ENCODE assay signal across 12 cellular contexts in genomic region chr15:88615303-88616107, GRCh38. TPM values are rescaled to one million over a fixed set of nuclear protein-coding genes. Genes with fewer than 3 reads are reported as not detected.
DNase-seq lines count a peak whose midpoint lies in the region; ATAC-seq, FAIRE-seq and TF ChIP-seq lines count a peak whose summit lies in the region.
"Had no signal": no experiment of that assay in that cellular context is flagged by ENCODE, and none has a peak within 500 bp of the region (broad histone marks: within the 10 kb centered on the region; RNA-seq: fewer than 3 reads in every experiment).

No MANE protein-coding gene starts in this region.

- intact Hi-C loops in pancreas (cut with DNase I): no loop called here
- intact Hi-C loops in ascending aorta (cut with DNase I): no loop called here
- intact Hi-C loops in Right ventricle myocardium inferior (cut with DNase I): no loop called here

- peaks cover 0 to 12% (median 0%) of the 10 kb centered on the region in 4 donors for H3K4me1 ChIP-seq in Peyer's patch
- H3K4me1 ChIP-seq in pancreas: peaks cover 7 to 17% (median 14%) of the 10 kb centered on the region in 3 donors
- no peaks in the 10 kb centered on the region for H3K4me1 ChIP-seq in ascending aorta
- H3K4me1 ChIP-seq: prostate gland had no signal

- peak in 2 of 3 donors; percentile 75 to 87 for DNase-seq in Peyer's patch
- peak in 5 of 6 donors; percentile 73 to 86 (median 78) for DNase-seq in pancreas
- DNase-seq in HK-2 (ENCODE audit: unreplicated experiment): no peak
- DNase-seq in ascending aorta (ENCODE audit: low spot score in 2 of 2): no peak
- DNase-seq in anterior cingulate cortex (lab: John Stamatoyannopoulos, UW): no peak
- DNase-seq in Right ventricle myocardium inferior (ENCODE audit: missing footprints): no peak
- DNase-seq: NCI-H187, SHP77 had no signal

- H3K9me3 ChIP-seq in Peyer's patch (no peaks in the 10 kb centered on the region), pancreas (no peaks in the 10 kb centered on the region), ascending aorta (no peaks in the 10 kb centered on the region)
- H3K9me3 ChIP-seq: prostate gland had no signal

- no peaks in the 10 kb centered on the region for H3K27me3 ChIP-seq in Peyer's patch
- no peaks in the 10 kb centered on the region for H3K27me3 ChIP-seq in pancreas
- H3K27me3 ChIP-seq in ascending aorta: no peaks in the 10 kb centered on the region

- H3K36me3 ChIP-seq in Peyer's patch: no peaks in the 10 kb centered on the region
- no peaks in the 10 kb centered on the region for H3K36me3 ChIP-seq in pancreas
- H3K36me3 ChIP-seq in ascending aorta: no peaks in the 10 kb centered on the region
- H3K36me3 ChIP-seq: prostate gland had no signal

- TF ChIP-seq CTCF in Peyer's patch (IDR thresholded peaks at IDR 0.05) (no peak), pancreas (IDR thresholded peaks at IDR 0.05) (no peak), ascending aorta (IDR thresholded peaks at IDR 0.05) (no peak)

- H3K4me3 ChIP-seq in Peyer's patch: no peak overlapping the region
- H3K4me3 ChIP-seq in pancreas: no peak overlapping the region
- H3K4me3 ChIP-seq in ascending aorta: no peak overlapping the region
- H3K4me3 ChIP-seq: prostate gland had no signal

- no peak for FAIRE-seq in pancreas (lab: Jason Lieb, UNC)
- FAIRE-seq: keratinocyte had no signal

- ATAC-seq in GM18870 (IDR thresholded peaks at IDR 0.05; ENCODE audit: unreplicated experiment) (peak; percentile 69), HG02610 (IDR thresholded peaks at IDR 0.05; ENCODE audit: unreplicated experiment) (peak; percentile 63), pancreas (peak; percentile 90 to 93 (median 91)), Right ventricle myocardium inferior (no peak)

- WGBS in pancreas, 2 donors: 28 to 31% methylated on average over 11 of the region's 11 CpGs

- TF ChIP-seq POLR2A in Peyer's patch (IDR thresholded peaks at IDR 0.05): peak in 1 of 2 donors; percentile 30

- peak overlapping the region in 3 of 4 donors; percentile 49 to 85 (median 83) for H3K27ac ChIP-seq in Peyer's patch
- H3K27ac ChIP-seq in pancreas: peak overlapping the region; percentile 34 to 67 (median 56)
- no peak overlapping the region for H3K27ac ChIP-seq in ascending aorta
- H3K27ac ChIP-seq: prostate gland had no signal

RNA-seq across cellular contexts. Expression of gene AEN, which starts 5.6 kb away (rescaled TPM):
- 10 to 100 TPM in 2 of 4 donors, 1 to 10 TPM in 2; 9.6 to 17.3 (median 11.5) TPM for total RNA-seq in Peyer's patch
- total RNA-seq in pancreas: 10 to 100 TPM; 10.8 to 26.8 (median 20.2) TPM
- polyA plus RNA-seq in pancreas: 10 to 100 TPM in 1 of 2 donors, 1 to 10 TPM in 1; 8.9 to 12.8 TPM
- 13.5 TPM for total RNA-seq in ascending aorta
- total RNA-seq in Right ventricle myocardium inferior: 12.0 TPM

RNA-seq across cellular contexts. Expression of gene ISG20, which starts 23.3 kb away (rescaled TPM):
- total RNA-seq in Peyer's patch: 10 to 100 TPM; 50.3 to 90.0 (median 70.6) TPM
- 10 to 100 TPM in 1 of 6 donors, 1 to 10 TPM in 5; 3.0 to 14.2 (median 5.7) TPM for total RNA-seq in pancreas
- 10 to 100 TPM in 1 of 2 donors, 1 to 10 TPM in 1; 8.4 to 11.0 TPM for polyA plus RNA-seq in pancreas
- 5.3 TPM for total RNA-seq in ascending aorta
- total RNA-seq in Right ventricle myocardium inferior: 1.8 TPM

Comparison
In these comparisons a context has a peak if more than half of its experiments do, and no peak if none do; other contexts are left out.
1. DNase-seq: peak in Peyer's patch (2 of 3) and pancreas (5 of 6); none in HK-2 (single experiment), ascending aorta (0 of 2), anterior cingulate cortex (0 of 58) and Right ventricle myocardium inferior (single experiment).
2. H3K27ac ChIP-seq: peak in Peyer's patch (3 of 4) and pancreas (4 of 4); none in ascending aorta (0 of 2).